In the genomic region with DNA sequence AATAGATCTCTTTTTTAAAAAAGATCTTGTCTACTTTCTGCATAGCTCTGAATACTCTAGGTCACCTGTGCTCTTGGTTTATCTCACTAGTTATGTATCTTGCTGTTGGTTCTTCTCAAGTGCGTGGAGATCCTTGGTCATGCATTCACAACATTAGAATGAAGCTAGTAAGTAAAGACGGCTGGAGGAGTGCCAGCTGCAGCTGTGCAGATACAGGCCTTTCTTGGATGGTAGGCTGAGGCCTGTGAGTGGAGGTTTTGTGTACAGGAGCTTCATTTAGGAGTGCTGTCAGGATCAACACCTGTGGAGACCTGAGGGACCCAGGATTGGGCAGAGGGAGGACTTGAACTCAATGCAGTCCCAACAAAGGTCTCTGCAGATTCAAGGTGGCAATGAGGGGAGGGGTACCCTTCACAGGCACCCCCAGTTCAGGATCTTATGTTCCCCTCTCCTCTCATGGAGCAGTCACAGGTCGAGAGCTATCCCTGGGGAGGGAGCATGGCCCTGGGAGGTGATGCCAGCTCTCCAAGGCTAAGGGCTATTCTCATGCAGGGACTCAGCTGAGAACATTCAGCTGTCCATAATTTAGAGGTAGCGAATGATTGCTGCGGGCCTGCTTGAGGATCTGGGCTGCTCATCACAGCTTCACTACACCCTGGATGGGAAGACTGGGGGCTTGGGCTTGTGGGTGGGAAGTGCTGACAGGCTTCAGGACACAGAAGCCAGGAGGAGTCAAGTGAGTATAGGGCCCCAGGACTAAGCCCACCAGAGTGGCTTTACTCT, we compare ENCODE assay signal across 20 cellular contexts.
DNase-seq lines count a peak whose midpoint lies in the region; ATAC-seq and TF ChIP-seq lines count a peak whose summit lies in the region.
"Had no signal": no experiment of that assay in that cellular context is flagged by ENCODE, and none has a peak within 500 bp of the region (broad histone marks: within the 10 kb centered on the region; RNA-seq: fewer than 3 reads in every experiment).

No MANE protein-coding gene starts in this region.

- H3K27ac ChIP-seq in angular gyrus (ENCODE audit: low read depth, low read length) (peak overlapping the region; percentile 24), right atrium auricular region (no peak overlapping the region), sigmoid colon (no peak overlapping the region)
- H3K27ac ChIP-seq: brain microvascular endothelial cell, GM23248, HL-60, SJSA1, spleen had no signal

- 90% methylated on average over 5 of the region's 5 CpGs for WGBS in sigmoid colon, 2 donors

- H3K9me3 ChIP-seq in right atrium auricular region (no peaks in the 10 kb centered on the region), sigmoid colon (no peaks in the 10 kb centered on the region)
- H3K9me3 ChIP-seq: SJSA1, spleen had no signal

- H3K27me3 ChIP-seq in right atrium auricular region: no peaks in the 10 kb centered on the region
- no peaks in the 10 kb centered on the region for H3K27me3 ChIP-seq in sigmoid colon
- H3K27me3 ChIP-seq: brain microvascular endothelial cell, SJSA1, spleen had no signal

- intact Hi-C loops in sigmoid colon (cut with DNase I): no loop called here

- H3K27ac Mint-ChIP-seq in stimulated activated effector memory CD8-positive, alpha-beta T cell treated with anti-CD3 and anti-CD28 coated beads, Interleukin-12 subunit alpha, Interleukin-12 subunit beta, amount 100 ng/mL, for 72 hours: no peak overlapping the region
- H3K27ac Mint-ChIP-seq: activated CD4-positive, alpha-beta T cell treated with anti-CD3 and anti-CD28 coated beads, Interleukin-2, amount 10 ng/mL, durations not matched to agents 24 days and 14 days; activated CD8-positive, alpha-beta memory T cell treated with anti-CD3 and anti-CD28 coated beads, Interleukin-2, amount 10 ng/mL, durations not matched to agents 7 days and 5 days; CD4-positive, CD25-positive, alpha-beta regulatory T cell; progenitor cell of endocrine pancreas had no signal

- H3K9me3 Mint-ChIP-seq in stimulated activated effector memory CD8-positive, alpha-beta T cell treated with anti-CD3 and anti-CD28 coated beads, Interleukin-12 subunit alpha, Interleukin-12 subunit beta, amount 100 ng/mL, for 72 hours: no peaks in the 10 kb centered on the region
- H3K9me3 Mint-ChIP-seq: activated CD4-positive, alpha-beta T cell treated with anti-CD3 and anti-CD28 coated beads, Interleukin-2, amount 10 ng/mL, durations not matched to agents 24 days and 14 days; CD4-positive, CD25-positive, alpha-beta regulatory T cell had no signal

- ATAC-seq in HG02840 (IDR thresholded peaks at IDR 0.05; ENCODE audit: low FRiP score, unreplicated experiment): no peak
- ATAC-seq in stimulated activated effector memory CD8-positive, alpha-beta T cell treated with anti-CD3 and anti-CD28 coated beads, Interleukin-12 subunit alpha, Interleukin-12 subunit beta, amount 100 ng/mL, for 72 hours: no peak
- ATAC-seq: activated CD8-positive, alpha-beta memory T cell treated with anti-CD3 and anti-CD28 coated beads, Interleukin-2, amount 10 ng/mL, durations not matched to agents 7 days and 5 days; PC-3 had no signal

- no peak for TF ChIP-seq EP300 in sigmoid colon (IDR thresholded peaks at IDR 0.05)

- H3K4me3 Mint-ChIP-seq in stimulated activated effector memory CD8-positive, alpha-beta T cell treated with anti-CD3 and anti-CD28 coated beads, Interleukin-12 subunit alpha, Interleukin-12 subunit beta, amount 100 ng/mL, for 72 hours: no peak overlapping the region
- H3K4me3 Mint-ChIP-seq: activated CD4-positive, alpha-beta T cell treated with anti-CD3 and anti-CD28 coated beads, Interleukin-2, amount 10 ng/mL, durations not matched to agents 24 days and 14 days; activated CD8-positive, alpha-beta memory T cell treated with anti-CD3 and anti-CD28 coated beads, Interleukin-2, amount 10 ng/mL, durations not matched to agents 7 days and 5 days; CD4-positive, CD25-positive, alpha-beta regulatory T cell had no signal

- DNase-seq in NCI-H1092 (lab: John Stamatoyannopoulos, UW): peak; percentile 7
- peak; percentile 63 for DNase-seq in right atrium auricular region (ENCODE audit: low spot score)
- peak; percentile 74 for DNase-seq in sigmoid colon
- DNase-seq in cerebellar nuclear complex (lab: John Stamatoyannopoulos, UW): no peak
- no peak for DNase-seq in stimulated activated CD4-positive, alpha-beta T cell treated with anti-CD3 and anti-CD28 coated beads, Interleukin-2, amount 100 ng/mL, for 48 hours
- DNase-seq in stimulated activated effector memory CD8-positive, alpha-beta T cell treated with anti-CD3 and anti-CD28 coated beads, Interleukin-12 subunit alpha, Interleukin-12 subunit beta, amount 100 ng/mL, for 72 hours (ENCODE audit: low spot score in 2 of 2): no peak
- DNase-seq: activated CD4-positive, alpha-beta T cell treated with anti-CD3 and anti-CD28 coated beads, Interleukin-2, amount 10 ng/mL, durations not matched to agents 24 days and 14 days; activated CD8-positive, alpha-beta memory T cell treated with anti-CD3 and anti-CD28 coated beads, Interleukin-2, amount 10 ng/mL, durations not matched to agents 7 days and 5 days; brain microvascular endothelial cell; CD4-positive, CD25-positive, alpha-beta regulatory T cell; DMS153; GM23248; mammary epithelial cell; PC-3; spleen had no signal

- no peak for TF ChIP-seq CTCF in right atrium auricular region (IDR thresholded peaks at IDR 0.05)
- TF ChIP-seq CTCF in sigmoid colon (IDR thresholded peaks at IDR 0.05): no peak

- H3K4me1 ChIP-seq in right atrium auricular region: peaks cover 0 to 4% of the 10 kb centered on the region in 2 donors
- no peaks in the 10 kb centered on the region for H3K4me1 ChIP-seq in sigmoid colon
- H3K4me1 ChIP-seq: SJSA1, spleen had no signal

- H3K36me3 Mint-ChIP-seq in stimulated activated effector memory CD8-positive, alpha-beta T cell treated with anti-CD3 and anti-CD28 coated beads, Interleukin-12 subunit alpha, Interleukin-12 subunit beta, amount 100 ng/mL, for 72 hours: no peaks in the 10 kb centered on the region
- H3K36me3 Mint-ChIP-seq: activated CD8-positive, alpha-beta memory T cell treated with anti-CD3 and anti-CD28 coated beads, Interleukin-2, amount 10 ng/mL, durations not matched to agents 7 days and 5 days; CD4-positive, CD25-positive, alpha-beta regulatory T cell had no signal

- H3K4me1 Mint-ChIP-seq in stimulated activated effector memory CD8-positive, alpha-beta T cell treated with anti-CD3 and anti-CD28 coated beads, Interleukin-12 subunit alpha, Interleukin-12 subunit beta, amount 100 ng/mL, for 72 hours: no peaks in the 10 kb centered on the region
- H3K4me1 Mint-ChIP-seq: activated CD4-positive, alpha-beta T cell treated with anti-CD3 and anti-CD28 coated beads, Interleukin-2, amount 10 ng/mL, durations not matched to agents 24 days and 14 days; CD4-positive, CD25-positive, alpha-beta regulatory T cell had no signal

- H3K4me3 ChIP-seq in right atrium auricular region (no peak overlapping the region), sigmoid colon (no peak overlapping the region)
- H3K4me3 ChIP-seq: GM23248, SJSA1, spleen had no signal

- TF ChIP-seq POLR2A in sigmoid colon (IDR thresholded peaks at IDR 0.05): no peak

- H3K36me3 ChIP-seq in right atrium auricular region (no peaks in the 10 kb centered on the region), sigmoid colon (no peaks in the 10 kb centered on the region)
- H3K36me3 ChIP-seq: brain microvascular endothelial cell, SJSA1, spleen had no signal

Comparison
In these comparisons a context has a peak if more than half of its experiments do, and no peak if none do; other contexts are left out.
1. DNase-seq: peak in NCI-H1092 (single experiment), right atrium auricular region (single experiment) and sigmoid colon (single experiment); none in cerebellar nuclear complex (0 of 2), stimulated activated CD4-positive, alpha-beta T cell treated with anti-CD3 and anti-CD28 coated beads, Interleukin-2, amount 100 ng/mL, for 48 hours (0 of 2) and stimulated activated effector memory CD8-positive, alpha-beta T cell treated with anti-CD3 and anti-CD28 coated beads, Interleukin-12 subunit alpha, Interleukin-12 subunit beta, amount 100 ng/mL, for 72 hours (0 of 2).